ENCODE assay signal across 1 cellular context in the genomic region with DNA sequence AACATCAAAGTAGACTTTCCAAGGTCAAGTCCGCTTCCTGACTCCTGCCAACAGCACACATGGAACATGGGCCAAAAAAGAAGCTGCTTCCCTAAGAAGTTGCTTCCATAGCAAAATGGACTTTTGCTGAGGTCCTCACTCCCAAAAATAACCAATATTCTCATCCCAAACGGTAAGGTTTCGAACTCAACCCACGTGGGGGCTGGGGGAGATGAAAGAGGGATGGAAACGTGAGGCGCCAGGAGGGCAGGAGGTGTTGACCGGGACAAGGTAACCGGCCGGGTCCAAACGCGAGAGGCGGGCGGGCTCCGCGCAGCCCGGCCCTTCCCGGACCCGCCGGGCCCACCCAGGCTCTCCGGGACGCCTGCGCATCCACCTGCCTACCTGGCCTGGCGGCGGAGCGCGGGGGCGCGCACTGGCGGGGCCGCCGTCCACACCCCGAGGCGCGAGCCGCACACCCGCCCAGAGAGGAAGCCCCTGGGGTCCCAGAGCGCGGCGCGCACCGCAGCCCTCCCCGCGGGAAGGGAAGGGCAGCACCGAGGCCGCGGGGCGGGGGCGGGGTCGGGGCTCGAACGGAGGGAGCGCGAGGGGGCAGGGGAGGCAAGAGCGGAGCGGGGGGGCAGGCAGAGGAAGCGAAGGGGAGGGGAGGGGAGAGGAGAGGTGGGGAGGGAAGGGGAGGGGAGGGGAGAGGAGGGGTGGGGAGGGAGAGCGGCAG.
TF ChIP-seq lines count a peak whose summit lies in the region.

No MANE protein-coding gene starts in this region.

TF ChIP-seq in K562, 482 proteins besides CTCF, POLR2A, EP300 and RAD21 (continued from another document and continues in another):
- TF ChIP-seq, protein P1, sequence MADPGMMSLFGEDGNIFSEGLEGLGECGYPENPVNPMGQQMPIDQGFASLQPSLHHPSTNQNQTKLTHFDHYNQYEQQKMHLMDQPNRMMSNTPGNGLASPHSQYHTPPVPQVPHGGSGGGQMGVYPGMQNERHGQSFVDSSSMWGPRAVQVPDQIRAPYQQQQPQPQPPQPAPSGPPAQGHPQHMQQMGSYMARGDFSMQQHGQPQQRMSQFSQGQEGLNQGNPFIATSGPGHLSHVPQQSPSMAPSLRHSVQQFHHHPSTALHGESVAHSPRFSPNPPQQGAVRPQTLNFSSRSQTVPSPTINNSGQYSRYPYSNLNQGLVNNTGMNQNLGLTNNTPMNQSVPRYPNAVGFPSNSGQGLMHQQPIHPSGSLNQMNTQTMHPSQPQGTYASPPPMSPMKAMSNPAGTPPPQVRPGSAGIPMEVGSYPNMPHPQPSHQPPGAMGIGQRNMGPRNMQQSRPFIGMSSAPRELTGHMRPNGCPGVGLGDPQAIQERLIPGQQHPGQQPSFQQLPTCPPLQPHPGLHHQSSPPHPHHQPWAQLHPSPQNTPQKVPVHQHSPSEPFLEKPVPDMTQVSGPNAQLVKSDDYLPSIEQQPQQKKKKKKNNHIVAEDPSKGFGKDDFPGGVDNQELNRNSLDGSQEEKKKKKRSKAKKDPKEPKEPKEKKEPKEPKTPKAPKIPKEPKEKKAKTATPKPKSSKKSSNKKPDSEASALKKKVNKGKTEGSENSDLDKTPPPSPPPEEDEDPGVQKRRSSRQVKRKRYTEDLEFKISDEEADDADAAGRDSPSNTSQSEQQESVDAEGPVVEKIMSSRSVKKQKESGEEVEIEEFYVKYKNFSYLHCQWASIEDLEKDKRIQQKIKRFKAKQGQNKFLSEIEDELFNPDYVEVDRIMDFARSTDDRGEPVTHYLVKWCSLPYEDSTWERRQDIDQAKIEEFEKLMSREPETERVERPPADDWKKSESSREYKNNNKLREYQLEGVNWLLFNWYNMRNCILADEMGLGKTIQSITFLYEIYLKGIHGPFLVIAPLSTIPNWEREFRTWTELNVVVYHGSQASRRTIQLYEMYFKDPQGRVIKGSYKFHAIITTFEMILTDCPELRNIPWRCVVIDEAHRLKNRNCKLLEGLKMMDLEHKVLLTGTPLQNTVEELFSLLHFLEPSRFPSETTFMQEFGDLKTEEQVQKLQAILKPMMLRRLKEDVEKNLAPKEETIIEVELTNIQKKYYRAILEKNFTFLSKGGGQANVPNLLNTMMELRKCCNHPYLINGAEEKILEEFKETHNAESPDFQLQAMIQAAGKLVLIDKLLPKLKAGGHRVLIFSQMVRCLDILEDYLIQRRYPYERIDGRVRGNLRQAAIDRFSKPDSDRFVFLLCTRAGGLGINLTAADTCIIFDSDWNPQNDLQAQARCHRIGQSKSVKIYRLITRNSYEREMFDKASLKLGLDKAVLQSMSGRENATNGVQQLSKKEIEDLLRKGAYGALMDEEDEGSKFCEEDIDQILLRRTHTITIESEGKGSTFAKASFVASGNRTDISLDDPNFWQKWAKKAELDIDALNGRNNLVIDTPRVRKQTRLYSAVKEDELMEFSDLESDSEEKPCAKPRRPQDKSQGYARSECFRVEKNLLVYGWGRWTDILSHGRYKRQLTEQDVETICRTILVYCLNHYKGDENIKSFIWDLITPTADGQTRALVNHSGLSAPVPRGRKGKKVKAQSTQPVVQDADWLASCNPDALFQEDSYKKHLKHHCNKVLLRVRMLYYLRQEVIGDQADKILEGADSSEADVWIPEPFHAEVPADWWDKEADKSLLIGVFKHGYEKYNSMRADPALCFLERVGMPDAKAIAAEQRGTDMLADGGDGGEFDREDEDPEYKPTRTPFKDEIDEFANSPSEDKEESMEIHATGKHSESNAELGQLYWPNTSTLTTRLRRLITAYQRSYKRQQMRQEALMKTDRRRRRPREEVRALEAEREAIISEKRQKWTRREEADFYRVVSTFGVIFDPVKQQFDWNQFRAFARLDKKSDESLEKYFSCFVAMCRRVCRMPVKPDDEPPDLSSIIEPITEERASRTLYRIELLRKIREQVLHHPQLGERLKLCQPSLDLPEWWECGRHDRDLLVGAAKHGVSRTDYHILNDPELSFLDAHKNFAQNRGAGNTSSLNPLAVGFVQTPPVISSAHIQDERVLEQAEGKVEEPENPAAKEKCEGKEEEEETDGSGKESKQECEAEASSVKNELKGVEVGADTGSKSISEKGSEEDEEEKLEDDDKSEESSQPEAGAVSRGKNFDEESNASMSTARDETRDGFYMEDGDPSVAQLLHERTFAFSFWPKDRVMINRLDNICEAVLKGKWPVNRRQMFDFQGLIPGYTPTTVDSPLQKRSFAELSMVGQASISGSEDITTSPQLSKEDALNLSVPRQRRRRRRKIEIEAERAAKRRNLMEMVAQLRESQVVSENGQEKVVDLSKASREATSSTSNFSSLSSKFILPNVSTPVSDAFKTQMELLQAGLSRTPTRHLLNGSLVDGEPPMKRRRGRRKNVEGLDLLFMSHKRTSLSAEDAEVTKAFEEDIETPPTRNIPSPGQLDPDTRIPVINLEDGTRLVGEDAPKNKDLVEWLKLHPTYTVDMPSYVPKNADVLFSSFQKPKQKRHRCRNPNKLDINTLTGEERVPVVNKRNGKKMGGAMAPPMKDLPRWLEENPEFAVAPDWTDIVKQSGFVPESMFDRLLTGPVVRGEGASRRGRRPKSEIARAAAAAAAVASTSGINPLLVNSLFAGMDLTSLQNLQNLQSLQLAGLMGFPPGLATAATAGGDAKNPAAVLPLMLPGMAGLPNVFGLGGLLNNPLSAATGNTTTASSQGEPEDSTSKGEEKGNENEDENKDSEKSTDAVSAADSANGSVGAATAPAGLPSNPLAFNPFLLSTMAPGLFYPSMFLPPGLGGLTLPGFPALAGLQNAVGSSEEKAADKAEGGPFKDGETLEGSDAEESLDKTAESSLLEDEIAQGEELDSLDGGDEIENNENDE (IDR thresholded peaks at IDR 0.05; ENCODE audit: low read depth, low read length), result no peak
- peak; percentile 15 for TF ChIP-seq MEIS2 (IDR thresholded peaks at IDR 0.05; ENCODE audit: partially characterized antibody)
- TF ChIP-seq SPI1 (IDR thresholded peaks at IDR 0.05; ENCODE audit: borderline replicate concordance, low read depth, low read length), result 0 out of 2 replicates have a peak, but pooled peaks have one; percentile 33
- TF ChIP-seq TBP (optimal IDR thresholded peaks at IDR 0.05; ENCODE audit: low read depth, low read length), result peak; percentile 12
- TF ChIP-seq RCOR1 (IDR thresholded peaks at IDR 0.05; ENCODE audit: borderline replicate concordance in 1 of 2, low read depth in 2 of 2, low read length in 2 of 2), result 0 out of 4 replicates have a peak, but pooled peaks of 1 of the 2 experiments have one; percentile 15
- 0 out of 2 replicates have a peak, but pooled peaks have one; percentile 40 for TF ChIP-seq HDGF (IDR thresholded peaks at IDR 0.05)
- TF ChIP-seq BRCA1 (IDR thresholded peaks at IDR 0.05), result no peak
- no peak for TF ChIP-seq BRCA1 (CRISPR knock-in tag; IDR thresholded peaks at IDR 0.05)
- TF ChIP-seq, protein P2, sequence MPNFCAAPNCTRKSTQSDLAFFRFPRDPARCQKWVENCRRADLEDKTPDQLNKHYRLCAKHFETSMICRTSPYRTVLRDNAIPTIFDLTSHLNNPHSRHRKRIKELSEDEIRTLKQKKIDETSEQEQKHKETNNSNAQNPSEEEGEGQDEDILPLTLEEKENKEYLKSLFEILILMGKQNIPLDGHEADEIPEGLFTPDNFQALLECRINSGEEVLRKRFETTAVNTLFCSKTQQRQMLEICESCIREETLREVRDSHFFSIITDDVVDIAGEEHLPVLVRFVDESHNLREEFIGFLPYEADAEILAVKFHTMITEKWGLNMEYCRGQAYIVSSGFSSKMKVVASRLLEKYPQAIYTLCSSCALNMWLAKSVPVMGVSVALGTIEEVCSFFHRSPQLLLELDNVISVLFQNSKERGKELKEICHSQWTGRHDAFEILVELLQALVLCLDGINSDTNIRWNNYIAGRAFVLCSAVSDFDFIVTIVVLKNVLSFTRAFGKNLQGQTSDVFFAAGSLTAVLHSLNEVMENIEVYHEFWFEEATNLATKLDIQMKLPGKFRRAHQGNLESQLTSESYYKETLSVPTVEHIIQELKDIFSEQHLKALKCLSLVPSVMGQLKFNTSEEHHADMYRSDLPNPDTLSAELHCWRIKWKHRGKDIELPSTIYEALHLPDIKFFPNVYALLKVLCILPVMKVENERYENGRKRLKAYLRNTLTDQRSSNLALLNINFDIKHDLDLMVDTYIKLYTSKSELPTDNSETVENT (CRISPR knock-in tag; IDR thresholded peaks at IDR 0.05), result peak; percentile 84
- no peak for TF ChIP-seq ATF1 (CRISPR knock-in tag; IDR thresholded peaks at IDR 0.05)
- TF ChIP-seq ATF1 (tag; IDR thresholded peaks at IDR 0.05), result peak; percentile 34; the same call in 1 of the 2 replicates
- peak; percentile 22; the same call in 1 of the 2 replicates for TF ChIP-seq SMARCA4 (IDR thresholded peaks at IDR 0.05)
- peak; percentile 72 for TF ChIP-seq MTA3 (IDR thresholded peaks at IDR 0.05; ENCODE audit: borderline replicate concordance)
- peak; percentile 43; the same call in 1 of the 2 replicates for TF ChIP-seq ILF3 (IDR thresholded peaks at IDR 0.05; ENCODE audit: borderline replicate concordance)
- TF ChIP-seq SMARCA5 (IDR thresholded peaks at IDR 0.05), result peak; percentile 38; the same call in 1 of the 2 replicates
- TF ChIP-seq MXI1 (IDR thresholded peaks at IDR 0.05; ENCODE audit: low read depth, low read length), result peak; percentile 19; the same call in 1 of the 2 replicates
- TF ChIP-seq EP400 (IDR thresholded peaks at IDR 0.05), result no peak; the same call in 1 of the 2 replicates
- TF ChIP-seq FOXP1 (CRISPR knock-in tag; IDR thresholded peaks at IDR 0.05), result no peak
- no peak for TF ChIP-seq ADNP (tag; IDR thresholded peaks at IDR 0.05)
- TF ChIP-seq, protein P3, sequence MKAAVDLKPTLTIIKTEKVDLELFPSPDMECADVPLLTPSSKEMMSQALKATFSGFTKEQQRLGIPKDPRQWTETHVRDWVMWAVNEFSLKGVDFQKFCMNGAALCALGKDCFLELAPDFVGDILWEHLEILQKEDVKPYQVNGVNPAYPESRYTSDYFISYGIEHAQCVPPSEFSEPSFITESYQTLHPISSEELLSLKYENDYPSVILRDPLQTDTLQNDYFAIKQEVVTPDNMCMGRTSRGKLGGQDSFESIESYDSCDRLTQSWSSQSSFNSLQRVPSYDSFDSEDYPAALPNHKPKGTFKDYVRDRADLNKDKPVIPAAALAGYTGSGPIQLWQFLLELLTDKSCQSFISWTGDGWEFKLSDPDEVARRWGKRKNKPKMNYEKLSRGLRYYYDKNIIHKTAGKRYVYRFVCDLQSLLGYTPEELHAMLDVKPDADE (conservative IDR thresholded peaks at IDR 0.05; ENCODE audit: control insufficient read depth, low read depth, low read length), result 0 out of 2 replicates have a peak, but pooled peaks have one; percentile 63
- TF ChIP-seq, protein P4, sequence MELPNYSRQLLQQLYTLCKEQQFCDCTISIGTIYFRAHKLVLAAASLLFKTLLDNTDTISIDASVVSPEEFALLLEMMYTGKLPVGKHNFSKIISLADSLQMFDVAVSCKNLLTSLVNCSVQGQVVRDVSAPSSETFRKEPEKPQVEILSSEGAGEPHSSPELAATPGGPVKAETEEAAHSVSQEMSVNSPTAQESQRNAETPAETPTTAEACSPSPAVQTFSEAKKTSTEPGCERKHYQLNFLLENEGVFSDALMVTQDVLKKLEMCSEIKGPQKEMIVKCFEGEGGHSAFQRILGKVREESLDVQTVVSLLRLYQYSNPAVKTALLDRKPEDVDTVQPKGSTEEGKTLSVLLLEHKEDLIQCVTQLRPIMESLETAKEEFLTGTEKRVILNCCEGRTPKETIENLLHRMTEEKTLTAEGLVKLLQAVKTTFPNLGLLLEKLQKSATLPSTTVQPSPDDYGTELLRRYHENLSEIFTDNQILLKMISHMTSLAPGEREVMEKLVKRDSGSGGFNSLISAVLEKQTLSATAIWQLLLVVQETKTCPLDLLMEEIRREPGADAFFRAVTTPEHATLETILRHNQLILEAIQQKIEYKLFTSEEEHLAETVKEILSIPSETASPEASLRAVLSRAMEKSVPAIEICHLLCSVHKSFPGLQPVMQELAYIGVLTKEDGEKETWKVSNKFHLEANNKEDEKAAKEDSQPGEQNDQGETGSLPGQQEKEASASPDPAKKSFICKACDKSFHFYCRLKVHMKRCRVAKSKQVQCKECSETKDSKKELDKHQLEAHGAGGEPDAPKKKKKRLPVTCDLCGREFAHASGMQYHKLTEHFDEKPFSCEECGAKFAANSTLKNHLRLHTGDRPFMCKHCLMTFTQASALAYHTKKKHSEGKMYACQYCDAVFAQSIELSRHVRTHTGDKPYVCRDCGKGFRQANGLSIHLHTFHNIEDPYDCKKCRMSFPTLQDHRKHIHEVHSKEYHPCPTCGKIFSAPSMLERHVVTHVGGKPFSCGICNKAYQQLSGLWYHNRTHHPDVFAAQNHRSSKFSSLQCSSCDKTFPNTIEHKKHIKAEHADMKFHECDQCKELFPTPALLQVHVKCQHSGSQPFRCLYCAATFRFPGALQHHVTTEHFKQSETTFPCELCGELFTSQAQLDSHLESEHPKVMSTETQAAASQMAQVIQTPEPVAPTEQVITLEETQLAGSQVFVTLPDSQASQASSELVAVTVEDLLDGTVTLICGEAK (IDR thresholded peaks at IDR 0.05), result peak; percentile 35; the same call in 1 of the 2 replicates
- TF ChIP-seq, protein P4 (CRISPR knock-in tag; IDR thresholded peaks at IDR 0.05), result no peak
- TF ChIP-seq, protein P5, sequence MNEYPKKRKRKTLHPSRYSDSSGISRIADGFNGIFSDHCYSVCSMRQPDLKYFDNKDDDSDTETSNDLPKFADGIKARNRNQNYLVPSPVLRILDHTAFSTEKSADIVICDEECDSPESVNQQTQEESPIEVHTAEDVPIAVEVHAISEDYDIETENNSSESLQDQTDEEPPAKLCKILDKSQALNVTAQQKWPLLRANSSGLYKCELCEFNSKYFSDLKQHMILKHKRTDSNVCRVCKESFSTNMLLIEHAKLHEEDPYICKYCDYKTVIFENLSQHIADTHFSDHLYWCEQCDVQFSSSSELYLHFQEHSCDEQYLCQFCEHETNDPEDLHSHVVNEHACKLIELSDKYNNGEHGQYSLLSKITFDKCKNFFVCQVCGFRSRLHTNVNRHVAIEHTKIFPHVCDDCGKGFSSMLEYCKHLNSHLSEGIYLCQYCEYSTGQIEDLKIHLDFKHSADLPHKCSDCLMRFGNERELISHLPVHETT (CRISPR knock-in tag; conservative IDR thresholded peaks at IDR 0.05 in 1 of 2, IDR thresholded peaks at IDR 0.05 in 1 of 2), result 0 out of 4 replicates have a peak, but pooled peaks of 1 of the 2 experiments have one; percentile 7
- peak; percentile 50; the same call in 1 of the 2 replicates for TF ChIP-seq ZNF431 (CRISPR knock-in tag; IDR thresholded peaks at IDR 0.05)
